11 cellular contexts compared by ENCODE assay signal in the genomic region with DNA sequence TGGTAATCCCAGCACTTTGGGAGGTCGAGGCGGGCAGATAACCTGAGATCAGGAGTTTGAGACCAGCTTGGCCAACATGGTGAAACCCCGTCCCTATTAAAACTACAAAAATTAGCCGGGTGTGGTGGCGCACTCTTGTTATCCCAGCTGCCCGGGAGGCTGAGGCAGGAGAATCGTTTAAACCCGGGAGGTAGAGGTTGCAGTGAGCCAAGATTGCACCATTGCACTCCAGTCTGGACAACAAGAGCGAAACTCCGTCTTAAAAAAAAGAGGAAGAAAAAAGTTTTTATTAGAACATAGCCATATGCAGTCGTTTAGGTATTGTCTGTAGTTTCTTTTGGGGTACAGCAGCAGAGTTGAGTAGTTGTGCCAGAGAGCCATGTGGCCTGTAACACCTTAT. TPM values are rescaled to one million over a fixed set of nuclear protein-coding genes. Genes with fewer than 3 reads are reported as not detected.
DNase-seq lines count a peak whose midpoint lies in the region; ATAC-seq and TF ChIP-seq lines count a peak whose summit lies in the region.
"Had no signal": no experiment of that assay in that cellular context is flagged by ENCODE, and none has a peak within 500 bp of the region (broad histone marks: within the 10 kb centered on the region; RNA-seq: fewer than 3 reads in every experiment).

No MANE protein-coding gene starts in this region.

- CTCF ChIA-PET in Caco-2 (lab: Charles Lee), result interaction anchor here (0.7 kb wide), 3 partner anchors 59 to 342 kb away, joined by 3 to 8 read pairs (median 5); no protein-coding TSS in a partner anchor

- peak overlapping the region; percentile 81 for H3K4me3 Mint-ChIP-seq in Caco-2 (ENCODE audit: unreplicated experiment)
- H3K4me3 Mint-ChIP-seq in T-helper 17 cell, result peak overlapping the region; percentile 36

- H3K27ac Mint-ChIP-seq in Caco-2 (ENCODE audit: unreplicated experiment) (no peak overlapping the region), T-helper 17 cell (no peak overlapping the region)

- no TSS peak for BruUV-seq in Caco-2 (replicated peaks; lab: Mats Ljungman, UMichigan)

- H3K27me3 ChIP-seq in Caco-2 (replicated peaks; ENCODE audit: control insufficient read depth, insufficient read depth, low read length), result no peaks in the 10 kb centered on the region
- no peaks in the 10 kb centered on the region for H3K27me3 ChIP-seq in neural cell (ENCODE audit: insufficient read depth, low read depth, low read length)

- H4K20me1 ChIP-seq in neural cell (ENCODE audit: insufficient read depth), result no peaks in the 10 kb centered on the region

- H3K27ac ChIP-seq in neural cell (ENCODE audit: low read length), result no peak overlapping the region

- H3K27me3 Mint-ChIP-seq in Caco-2 (ENCODE audit: insufficient read depth, unreplicated experiment) (no peaks in the 10 kb centered on the region), T-helper 17 cell (no peaks in the 10 kb centered on the region)

- TF ChIP-seq RAD21 in neural cell (conservative IDR thresholded peaks at IDR 0.05), result no peak

- H3F3A ChIP-seq in neural cell (ENCODE audit: insufficient read depth, low read length, poor library complexity, severe bottlenecking), result no peaks in the 10 kb centered on the region

- H3K9me3 Mint-ChIP-seq in Caco-2 (ENCODE audit: unreplicated experiment), result no peaks in the 10 kb centered on the region

- H3K9ac ChIP-seq in neural cell (ENCODE audit: low read length), result no peak overlapping the region

- TF ChIP-seq CTCF in Caco-2 (IDR thresholded peaks at IDR 0.05; ENCODE audit: insufficient read depth in 1 of 2, low read depth in 1 of 2, low read length in 1 of 2, severe bottlenecking in 1 of 2, unreplicated experiment in 1 of 2) (no peak), HFF-Myc (IDR thresholded peaks at IDR 0.05; ENCODE audit: low read depth, low read length, missing control alignments) (no peak), neural cell (IDR thresholded peaks at IDR 0.05; ENCODE audit: poor library complexity, severe bottlenecking) (no peak)

- no peak overlapping the region for H2AFZ ChIP-seq in neural cell (ENCODE audit: low read depth, low read length)

- TF ChIP-seq EP300 in neural cell (conservative IDR thresholded peaks at IDR 0.05; ENCODE audit: poor library complexity, severe bottlenecking), result no peak

- H3K36me3 Mint-ChIP-seq in Caco-2 (ENCODE audit: insufficient read depth, unreplicated experiment) (peaks cover 49% of the 10 kb centered on the region), T-helper 17 cell (ENCODE audit: low read depth) (peaks cover 2% of the 10 kb centered on the region)

- peaks cover 46% of the 10 kb centered on the region for H3K4me1 ChIP-seq in Caco-2

- peaks cover 22% of the 10 kb centered on the region for H3K4me1 Mint-ChIP-seq in Caco-2 (ENCODE audit: low read depth, unreplicated experiment)
- peaks cover 45% of the 10 kb centered on the region for H3K4me1 Mint-ChIP-seq in T-helper 17 cell

- intact Hi-C loops in Caco-2 (cut with micrococcal nuclease; ENCODE audit: unreplicated experiment), result no loop called here

- H3K79me2 ChIP-seq in neural cell (replicated peaks; ENCODE audit: insufficient read depth, low read length), result peaks cover 53% of the 10 kb centered on the region

- no peaks in the 10 kb centered on the region for H3K9me2 ChIP-seq in neural cell (ENCODE audit: insufficient read depth, low read length)

- ATAC-seq in T-helper 17 cell, result no peak
- ATAC-seq: activated CD4-positive, CD25-positive, alpha-beta regulatory T cell treated with anti-CD3 and anti-CD28 coated beads, Interleukin-2, amount 50 U/mL, for 24 hours had no signal

- POLR2A ChIA-PET in Caco-2 (lab: Charles Lee), result no interaction called here

- H3K36me3 ChIP-seq in Caco-2 (ENCODE audit: control insufficient read depth, insufficient read depth, low read length) (no peaks in the 10 kb centered on the region; the same call in 1 of the 2 replicates), neural cell (ENCODE audit: insufficient read depth, low read length) (no peaks in the 10 kb centered on the region)

- no peak overlapping the region for H3K4me2 ChIP-seq in neural cell (ENCODE audit: low read length)

- DNase-seq in Caco-2, result no peak
- DNase-seq in HFF-Myc (ENCODE audit: extremely low read depth, low read depth), result no peak
- DNase-seq in T-helper 17 cell, result no peak
- no peak for DNase-seq in middle frontal gyrus (ENCODE audit: extremely low spot score, low spot score)
- DNase-seq in stimulated activated CD8-positive, alpha-beta memory T cell treated with anti-CD3 and anti-CD28 coated beads, Interleukin-4, amount 100 ng/mL, for 48 hours, result no peak
- DNase-seq in stimulated activated naive CD4-positive, alpha-beta T cell (lab: John Stamatoyannopoulos, UW), result no peak
- DNase-seq in cortex of kidney (lab: John Stamatoyannopoulos, UW), result no peak
- DNase-seq: DMS79, NCI-H1048 had no signal

- no peaks in the 10 kb centered on the region for H3K9me3 ChIP-seq in Caco-2
- H3K9me3 ChIP-seq in T-helper 17 cell (ENCODE audit: control insufficient read depth, low read length, poor library complexity, severe bottlenecking), result no peaks in the 10 kb centered on the region
- H3K9me3 ChIP-seq in neural cell (ENCODE audit: low read length), result no peaks in the 10 kb centered on the region

- H3K4me3 ChIP-seq in Caco-2 (ENCODE audit: low read depth, low read length) (no peak overlapping the region), HFF-Myc (replicated peaks; ENCODE audit: low read depth, low read length) (0 out of 2 replicates have a peak overlapping the region, but pooled peaks have one; percentile 91), neural cell (ENCODE audit: low read length) (peak overlapping the region; percentile 98)

TF ChIP-seq in neural cell, 6 proteins besides CTCF, POLR2A, EP300 and RAD21:
- TF ChIP-seq, protein P1, sequence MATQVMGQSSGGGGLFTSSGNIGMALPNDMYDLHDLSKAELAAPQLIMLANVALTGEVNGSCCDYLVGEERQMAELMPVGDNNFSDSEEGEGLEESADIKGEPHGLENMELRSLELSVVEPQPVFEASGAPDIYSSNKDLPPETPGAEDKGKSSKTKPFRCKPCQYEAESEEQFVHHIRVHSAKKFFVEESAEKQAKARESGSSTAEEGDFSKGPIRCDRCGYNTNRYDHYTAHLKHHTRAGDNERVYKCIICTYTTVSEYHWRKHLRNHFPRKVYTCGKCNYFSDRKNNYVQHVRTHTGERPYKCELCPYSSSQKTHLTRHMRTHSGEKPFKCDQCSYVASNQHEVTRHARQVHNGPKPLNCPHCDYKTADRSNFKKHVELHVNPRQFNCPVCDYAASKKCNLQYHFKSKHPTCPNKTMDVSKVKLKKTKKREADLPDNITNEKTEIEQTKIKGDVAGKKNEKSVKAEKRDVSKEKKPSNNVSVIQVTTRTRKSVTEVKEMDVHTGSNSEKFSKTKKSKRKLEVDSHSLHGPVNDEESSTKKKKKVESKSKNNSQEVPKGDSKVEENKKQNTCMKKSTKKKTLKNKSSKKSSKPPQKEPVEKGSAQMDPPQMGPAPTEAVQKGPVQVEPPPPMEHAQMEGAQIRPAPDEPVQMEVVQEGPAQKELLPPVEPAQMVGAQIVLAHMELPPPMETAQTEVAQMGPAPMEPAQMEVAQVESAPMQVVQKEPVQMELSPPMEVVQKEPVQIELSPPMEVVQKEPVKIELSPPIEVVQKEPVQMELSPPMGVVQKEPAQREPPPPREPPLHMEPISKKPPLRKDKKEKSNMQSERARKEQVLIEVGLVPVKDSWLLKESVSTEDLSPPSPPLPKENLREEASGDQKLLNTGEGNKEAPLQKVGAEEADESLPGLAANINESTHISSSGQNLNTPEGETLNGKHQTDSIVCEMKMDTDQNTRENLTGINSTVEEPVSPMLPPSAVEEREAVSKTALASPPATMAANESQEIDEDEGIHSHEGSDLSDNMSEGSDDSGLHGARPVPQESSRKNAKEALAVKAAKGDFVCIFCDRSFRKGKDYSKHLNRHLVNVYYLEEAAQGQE (IDR thresholded peaks at IDR 0.05; ENCODE audit: borderline replicate concordance), result no peak
- no peak for TF ChIP-seq MXI1 (conservative IDR thresholded peaks at IDR 0.05; ENCODE audit: poor library complexity, severe bottlenecking)
- no peak for TF ChIP-seq SMC3 (conservative IDR thresholded peaks at IDR 0.05; ENCODE audit: poor library complexity)
- no peak for TF ChIP-seq POLR2AphosphoS5 (IDR thresholded peaks at IDR 0.05)
- no peak for TF ChIP-seq TAF1 (IDR thresholded peaks at IDR 0.05; ENCODE audit: low read depth)
- no peak for TF ChIP-seq EZH2 (IDR thresholded peaks at IDR 0.05; ENCODE audit: borderline replicate concordance, insufficient read depth, low read length, poor library complexity, severe bottlenecking)

RNA-seq across cellular contexts. Expression of a gene that starts 2.0 kb away (rescaled TPM):
- total RNA-seq in Caco-2 (2022), result 119 and 125 TPM in 2 replicates
- total RNA-seq in T-helper 17 cell, result 10 to 100 TPM; 17.1 to 23.5 TPM
- polyA plus RNA-seq in neural cell, result 18.5 and 20.7 TPM in 2 replicates
- 29.9 and 33.7 TPM in 2 replicates for polyA minus RNA-seq in neural cell
